8 cellular contexts compared by ENCODE assay signal in genomic region chr14:69093551-69094421, GRCh38. TPM values are rescaled to one million over a fixed set of nuclear protein-coding genes. Genes with fewer than 3 reads are reported as not detected.
DNase-seq lines count a peak whose midpoint lies in the region; ATAC-seq, FAIRE-seq and TF ChIP-seq lines count a peak whose summit lies in the region.

No MANE protein-coding gene starts in this region.

- no peak for DNase-seq in left ventricle myocardium superior
- no peak for DNase-seq in left ventricle myocardium inferior
- DNase-seq in GM12878 (ENCODE audit: low read depth, low spot score): no peak
- DNase-seq in HepG2 (ENCODE audit: low spot score): peak; percentile 97
- peak; percentile 55 for DNase-seq in urothelium cell line (ENCODE audit: low spot score)
- no peak for DNase-seq in activated CD4-positive, CD25-positive, alpha-beta regulatory T cell (lab: John Stamatoyannopoulos, UW)

- FAIRE-seq in GM12878 (lab: Jason Lieb, UNC): no peak
- FAIRE-seq in HepG2 (lab: Jason Lieb, UNC): peak; percentile 88
- no peak for FAIRE-seq in urothelium cell line (lab: Jason Lieb, UNC)

- BruUV-seq in GM12878 (replicated peaks; lab: Mats Ljungman, UMichigan): no TSS peak
- no TSS peak for BruUV-seq in HepG2 (replicated peaks; lab: Mats Ljungman, UMichigan)

- H4K20me1 ChIP-seq in GM12878 (ENCODE audit: control insufficient read depth, insufficient read depth) (no peaks in the 10 kb centered on the region), HepG2 (ENCODE audit: insufficient read depth, low read length) (no peaks in the 10 kb centered on the region)

- CTCF ChIA-PET in GM12878 (lab: Yijun Ruan, JAX): interaction anchor here (0.7 to 5.1 kb wide), 8 partner anchors 9 to 381 kb away, joined by 3 to 38 read pairs (median 3); no protein-coding TSS in a partner anchor
- CTCF ChIA-PET in HepG2 (lab: Yijun Ruan, JAX; ENCODE audit: low intra/inter-chr PET ratio, low total read pairs): no interaction called here

- TF ChIP-seq CTCF in left ventricle myocardium inferior (IDR thresholded peaks at IDR 0.05; ENCODE audit: borderline replicate concordance): no peak
- no peak for TF ChIP-seq CTCF in GM12878 (IDR thresholded peaks at IDR 0.05 in 2 of 3, conservative IDR thresholded peaks at IDR 0.05 in 1 of 3; ENCODE audit: control insufficient read depth in 2 of 3, extremely low read depth in 1 of 3, insufficient read depth in 1 of 3, low read depth in 3 of 3, low read length in 3 of 3)
- peak; percentile 21; the same call in 1 of the 2 replicates for TF ChIP-seq CTCF in HepG2 (CRISPR knock-in tag; IDR thresholded peaks at IDR 0.05)

- POLR2A ChIA-PET in GM12878 (lab: Charles Lee): no interaction called here
- POLR2A ChIA-PET in HepG2 (lab: Yijun Ruan, JAX): interaction anchor here (1.9 kb wide), 1 partner anchor 14 kb away, joined by 5 read pairs; no protein-coding TSS in a partner anchor

- H3K27ac ChIP-seq in left ventricle myocardium inferior (replicated peaks): no peak overlapping the region
- no peak overlapping the region for H3K27ac ChIP-seq in GM12878 (ENCODE audit: control insufficient read depth, insufficient read depth)
- H3K27ac ChIP-seq in HepG2 (ENCODE audit: extremely low read length, insufficient read depth, low read length): peak overlapping the region; percentile 82

- SMC1A ChIA-PET in GM12878 (lab: Charles Lee; ENCODE audit: uncharacterized antibody, unreplicated experiment): interaction anchor here (0.8 to 1.9 kb wide), 6 partner anchors 14 to 1149 kb away, joined by 3 to 9 read pairs (median 3); no protein-coding TSS in a partner anchor

- TF ChIP-seq RAD21 in GM12878 (IDR thresholded peaks at IDR 0.05; ENCODE audit: insufficient read depth, low read depth, low read length) (no peak), HepG2 (CRISPR knock-in tag; IDR thresholded peaks at IDR 0.05) (no peak)

- H3K9ac ChIP-seq in GM12878 (ENCODE audit: control insufficient read depth, insufficient read depth, low read length): no peak overlapping the region
- peak overlapping the region; percentile 60 for H3K9ac ChIP-seq in HepG2 (ENCODE audit: insufficient read depth, low read depth, low read length)

- 95% methylated on average over 1 of the region's 1 CpG for WGBS in GM12878 (ENCODE audit: insufficient coverage, insufficient replicate concordance, low lambda C conversion rate, missing lambda C conversion rate)
- WGBS in HepG2 (ENCODE audit: low lambda C conversion rate): 0% methylated on average over 1 of the region's 1 CpG

- no peak for TF ChIP-seq POLR2A in GM12878 (IDR thresholded peaks at IDR 0.05; ENCODE audit: low read depth, low read length)
- TF ChIP-seq POLR2A in HepG2 (IDR thresholded peaks at IDR 0.05; ENCODE audit: insufficient read depth in 1 of 2, low read depth in 2 of 2, low read length in 2 of 2): no peak

- H3K4me2 ChIP-seq in GM12878 (ENCODE audit: control insufficient read depth, insufficient read depth) (no peak overlapping the region), HepG2 (ENCODE audit: low read depth, low read length) (peak overlapping the region; percentile 67)

- peak; percentile 38 for ATAC-seq in left ventricle myocardium superior
- peak; percentile 35 for ATAC-seq in GM12878
- peak; percentile 99 for ATAC-seq in HepG2
- no peak for ATAC-seq in GM21515 (IDR thresholded peaks at IDR 0.05; ENCODE audit: unreplicated experiment)
- no peak for ATAC-seq in HG03439 (IDR thresholded peaks at IDR 0.05; ENCODE audit: unreplicated experiment)

- H3K27me3 ChIP-seq in left ventricle myocardium inferior (ENCODE audit: low read depth) (no peaks in the 10 kb centered on the region), GM12878 (replicated peaks in 1 of 2; ENCODE audit: control insufficient read depth in 2 of 2, insufficient read depth in 2 of 2, low read length in 1 of 2) (no peaks in the 10 kb centered on the region), HepG2 (ENCODE audit: control insufficient read depth in 1 of 2, insufficient read depth in 2 of 2, low read length in 2 of 2) (no peaks in the 10 kb centered on the region)

- H3K4me3 ChIP-seq in left ventricle myocardium inferior (no peak overlapping the region), GM12878 (no peak overlapping the region), HepG2 (replicated peaks in 1 of 3; ENCODE audit: insufficient read depth in 1 of 3, low read depth in 2 of 3, low read length in 3 of 3) (peak overlapping the region in 1 of 3 experiments; percentile 39; a peak in 1 of 6 replicates)

- H3K36me3 ChIP-seq in left ventricle myocardium inferior (peaks cover 31% of the 10 kb centered on the region), GM12878 (ENCODE audit: control insufficient read depth in 2 of 2, insufficient read depth in 2 of 2, low read length in 1 of 2) (peaks cover 7 to 18% of the 10 kb centered on the region in 2 experiments; a peak in 3 of 4 replicates), HepG2 (replicated peaks in 1 of 2; ENCODE audit: control insufficient read depth in 1 of 2, insufficient read depth in 2 of 2, low read length in 2 of 2) (peaks cover 4 to 29% of the 10 kb centered on the region in 2 experiments; a peak in 4 of 5 replicates)

- TF ChIP-seq EP300 in GM12878 (IDR thresholded peaks at IDR 0.05; ENCODE audit: borderline replicate concordance in 1 of 2, control insufficient read depth in 1 of 2, low read depth in 2 of 2, low read length in 2 of 2) (no peak), HepG2 (IDR thresholded peaks at IDR 0.05; ENCODE audit: low read depth in 2 of 2, low read length in 2 of 2) (peak in 1 of 2 experiments; percentile 65; a peak in 2 of 4 replicates), HepG2 (CRISPR knock-in tag; IDR thresholded peaks at IDR 0.05; ENCODE audit: borderline replicate concordance) (peak; percentile 62; the same call in 1 of the 2 replicates)

- RAD21 ChIA-PET in GM12878 (lab: Charles Lee; ENCODE audit: unreplicated experiment): interaction anchor here (1.2 to 2.3 kb wide), 2 partner anchors 8 to 14 kb away, joined by 5 to 9 read pairs; no protein-coding TSS in a partner anchor

- in situ Hi-C loops in GM12878 (cut with MboI): no loop called here
- in situ Hi-C loops in HepG2 (cut with HindIII; ENCODE audit: extremely low pct_ligation_motif_present, low pct_unique_long_range_greater_than_20kb): no loop called here

- H3K4me1 ChIP-seq in left ventricle myocardium inferior (peaks cover 16% of the 10 kb centered on the region), GM12878 (ENCODE audit: control insufficient read depth, insufficient read depth, low read length) (peaks cover 4% of the 10 kb centered on the region), HepG2 (ENCODE audit: insufficient read depth, low read length) (peaks cover 42% of the 10 kb centered on the region)

- intact Hi-C loops in left ventricle myocardium superior (cut with micrococcal nuclease) (loop anchor here (5.0 kb wide), 1 partner anchor 181 kb away; no protein-coding TSS in a partner anchor), left ventricle myocardium inferior (cut with micrococcal nuclease) (no loop called here), GM12878 (cut with micrococcal nuclease; ENCODE audit: unreplicated experiment) (loop anchor here (10.0 kb wide), 1 partner anchor 849 kb away; no protein-coding TSS in a partner anchor), HepG2 (cut with micrococcal nuclease; ENCODE audit: unreplicated experiment) (loop anchor here (5.0 kb wide), 2 partner anchors 181 to 231 kb away; no protein-coding TSS in a partner anchor)

- H2AFZ ChIP-seq in GM12878 (ENCODE audit: control insufficient read depth, low read depth, low read length) (no peak overlapping the region), HepG2 (ENCODE audit: low read length) (no peak overlapping the region)

- no peaks in the 10 kb centered on the region for H3K79me2 ChIP-seq in GM12878 (ENCODE audit: control insufficient read depth, insufficient read depth, low read length)
- H3K79me2 ChIP-seq in HepG2 (ENCODE audit: insufficient read depth, low read length): no peaks in the 10 kb centered on the region

- H3K9me3 ChIP-seq in left ventricle myocardium inferior (replicated peaks): no peaks in the 10 kb centered on the region
- no peaks in the 10 kb centered on the region for H3K9me3 ChIP-seq in GM12878 (replicated peaks; ENCODE audit: control insufficient read depth, insufficient read depth, low read length)
- H3K9me3 ChIP-seq in HepG2 (ENCODE audit: low read length): no peaks in the 10 kb centered on the region

RNA-seq across cellular contexts. Expression of gene DCAF5, which starts 59.1 kb away (rescaled TPM):
- 62.6 TPM for total RNA-seq in left ventricle myocardium superior
- total RNA-seq in left ventricle myocardium inferior: 57.8 TPM
- 55.6 and 59.7 TPM in 2 replicates for total RNA-seq in GM12878 (2013; cell fraction: nucleolus; rRNA removed)
- 9.8 and 13.2 TPM in 2 replicates for total RNA-seq in GM12878 (2014; rRNA removed)
- 15.9 and 17.4 TPM in 2 replicates for total RNA-seq in GM12878 (2014; rRNA removed; fragmentation: Illumina TruSeq; extraction: Trizol)
- total RNA-seq in GM12878 (2021): 30.1 and 31.1 TPM in 2 replicates
- polyA plus RNA-seq in GM12878 (2011; ENCODE audit: low read depth): 12.0 TPM
- 32.0 and 38.1 TPM in 2 replicates for polyA plus RNA-seq in GM12878 (2011; rRNA removed)
- 46.0 and 50.7 TPM in 2 replicates for polyA plus RNA-seq in GM12878 (2011; cell fraction: cytosol; rRNA removed)
- 81.3 and 94.9 TPM in 2 replicates for polyA plus RNA-seq in GM12878 (2011; cell fraction: nucleus; rRNA removed)
- 19.2 and 21.1 TPM in 2 replicates for polyA plus RNA-seq in GM12878 (2012)
- 26.8 and 29.4 TPM in 2 replicates for polyA plus RNA-seq in GM12878 (2014; fragmentation: Illumina TruSeq; extraction: Trizol)
- 1 to 10 TPM; 6.8 to 7.1 TPM for polyA plus RNA-seq in GM12878 (2014; fragmentation: Nextera tagmentation; extraction: Ambion mirVana)
- polyA plus RNA-seq in GM12878 (2014; rRNA removed): 24.0 and 24.8 TPM in 2 replicates
- 10 to 100 TPM; 18.6 to 19.5 TPM for polyA plus RNA-seq in GM12878 (2016; fragmentation: Nextera tagmentation; extraction: Ambion mirVana)
- polyA minus RNA-seq in GM12878 (2011; rRNA and poly(A)+ RNA removed): 31.4 and 42.5 TPM in 2 replicates
- 7.9 and 12.3 TPM in 2 replicates for polyA minus RNA-seq in GM12878 (2011; cell fraction: cytosol; rRNA and poly(A)+ RNA removed)
- 29.7 and 55.8 TPM in 2 replicates for polyA minus RNA-seq in GM12878 (2011; cell fraction: nucleus; rRNA and poly(A)+ RNA removed)
- 11.3 and 13.4 TPM in 2 replicates for total RNA-seq in HepG2 (2016; rRNA removed; fragmentation: Illumina TruSeq; extraction: Trizol)
- total RNA-seq in HepG2 (2016; cell fraction: cytosol; rRNA removed; fragmentation: Illumina TruSeq; extraction: Trizol; ENCODE audit: low read depth): 14.0 and 15.7 TPM in 2 replicates
- total RNA-seq in HepG2 (2016; cell fraction: insoluble cytoplasmic fraction; rRNA removed; fragmentation: Illumina TruSeq; extraction: Trizol): 10.5 and 13.2 TPM in 2 replicates
- 9.5 and 9.8 TPM in 2 replicates for total RNA-seq in HepG2 (2016; cell fraction: membrane; rRNA removed; fragmentation: Illumina TruSeq; extraction: Trizol)
- total RNA-seq in HepG2 (2016; cell fraction: nucleus; rRNA removed; fragmentation: Illumina TruSeq; extraction: Trizol): 20.7 and 25.2 TPM in 2 replicates
- 31.6 and 35.3 TPM in 2 replicates for polyA plus RNA-seq in HepG2 (2011; rRNA removed)
- polyA plus RNA-seq in HepG2 (2011; cell fraction: cytosol; rRNA removed): 19.2 and 21.6 TPM in 2 replicates
- polyA plus RNA-seq in HepG2 (2011; cell fraction: nucleus; rRNA removed): 106 and 114 TPM in 2 replicates
- 17.9 and 19.9 TPM in 2 replicates for polyA plus RNA-seq in HepG2 (2012)
- 1.9 and 2.4 TPM in 2 replicates for polyA plus RNA-seq in HepG2 (2016; cell fraction: cytosol; fragmentation: Illumina TruSeq; extraction: Trizol; ENCODE audit: low read depth)
- 12.6 and 16.2 TPM in 2 replicates for polyA plus RNA-seq in HepG2 (2016; cell fraction: insoluble cytoplasmic fraction; fragmentation: Illumina TruSeq; extraction: Trizol; ENCODE audit: low read depth)
- 5.8 and 7.2 TPM in 2 replicates for polyA plus RNA-seq in HepG2 (2016; cell fraction: membrane; fragmentation: Illumina TruSeq; extraction: Trizol; ENCODE audit: low read depth)
- 62.6 and 71.6 TPM in 2 replicates for polyA plus RNA-seq in HepG2 (2016; cell fraction: nucleus; fragmentation: Illumina TruSeq; extraction: Trizol; ENCODE audit: insufficient read depth, low read depth)
- polyA minus RNA-seq in HepG2 (2011; rRNA and poly(A)+ RNA removed; ENCODE audit: low replicate concordance): 20.3 and 28.1 TPM in 2 replicates
- 8.2 and 11.8 TPM in 2 replicates for polyA minus RNA-seq in HepG2 (2011; cell fraction: cytosol; rRNA and poly(A)+ RNA removed)
- 30.5 and 35.4 TPM in 2 replicates for polyA minus RNA-seq in HepG2 (2011; cell fraction: nucleus; rRNA and poly(A)+ RNA removed)

Comparison
In these comparisons a context has a peak if more than half of its experiments do, and no peak if none do; other contexts are left out.
1. ATAC-seq: peak in left ventricle myocardium superior (single experiment), GM12878 (single experiment) and HepG2 (single experiment); none in GM21515 (single experiment) and HG03439 (single experiment).
2. DNase-seq: peak in HepG2 (single experiment) and urothelium cell line (single experiment); none in left ventricle myocardium superior (single experiment), left ventricle myocardium inferior (single experiment), GM12878 (single experiment) and activated CD4-positive, CD25-positive, alpha-beta regulatory T cell (0 of 4).